In the genomic region with DNA sequence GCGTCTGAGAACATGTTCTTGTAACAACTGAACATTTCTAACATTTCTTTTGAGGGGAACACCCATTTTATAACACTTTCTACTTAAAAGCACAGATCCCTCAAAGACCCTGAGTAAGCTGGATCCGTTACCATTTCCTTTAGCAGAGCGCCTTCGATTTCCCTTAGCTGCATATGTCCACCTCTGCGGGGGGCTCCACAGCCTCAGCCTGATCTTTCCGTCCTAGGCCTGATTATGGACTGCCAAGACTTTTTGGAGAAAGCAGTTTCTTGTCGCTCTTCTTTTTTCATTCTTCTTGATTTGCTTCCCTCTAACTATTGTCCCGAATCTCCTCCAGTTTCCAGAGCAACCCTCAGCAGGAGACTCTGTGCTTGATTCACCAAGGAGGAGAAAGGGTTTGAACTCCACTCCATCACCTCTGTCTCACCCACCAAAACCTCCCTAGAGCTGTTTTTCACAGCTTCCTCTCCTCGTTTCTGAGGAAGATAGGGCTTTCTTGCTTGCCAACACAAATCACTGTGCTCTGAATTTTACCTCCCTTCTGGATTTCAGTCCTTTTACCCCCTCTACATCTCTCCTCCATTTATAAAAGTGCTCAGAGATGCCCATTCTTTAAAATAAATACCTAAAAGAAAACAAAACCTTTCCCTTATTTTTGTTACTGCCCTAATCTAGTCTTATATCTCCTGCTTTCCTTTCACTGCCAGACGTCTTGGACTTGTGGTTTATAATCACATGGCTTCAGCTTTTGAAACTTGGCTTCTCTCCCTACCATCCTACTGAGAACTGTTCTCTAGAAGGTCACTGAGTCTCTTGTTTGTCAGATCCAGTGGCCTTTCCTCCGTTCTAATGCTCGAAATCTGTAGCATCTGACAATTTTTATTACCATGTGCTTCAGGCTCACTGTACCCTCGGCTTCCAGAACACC, we compare ENCODE assay signal across 1 cellular context.
TF ChIP-seq lines count a peak whose summit lies in the region.

No MANE protein-coding gene starts in this region.

TF ChIP-seq in GM23338, 12 proteins besides CTCF, POLR2A, EP300 and RAD21 (continued from another document):
- TF ChIP-seq, protein P1, sequence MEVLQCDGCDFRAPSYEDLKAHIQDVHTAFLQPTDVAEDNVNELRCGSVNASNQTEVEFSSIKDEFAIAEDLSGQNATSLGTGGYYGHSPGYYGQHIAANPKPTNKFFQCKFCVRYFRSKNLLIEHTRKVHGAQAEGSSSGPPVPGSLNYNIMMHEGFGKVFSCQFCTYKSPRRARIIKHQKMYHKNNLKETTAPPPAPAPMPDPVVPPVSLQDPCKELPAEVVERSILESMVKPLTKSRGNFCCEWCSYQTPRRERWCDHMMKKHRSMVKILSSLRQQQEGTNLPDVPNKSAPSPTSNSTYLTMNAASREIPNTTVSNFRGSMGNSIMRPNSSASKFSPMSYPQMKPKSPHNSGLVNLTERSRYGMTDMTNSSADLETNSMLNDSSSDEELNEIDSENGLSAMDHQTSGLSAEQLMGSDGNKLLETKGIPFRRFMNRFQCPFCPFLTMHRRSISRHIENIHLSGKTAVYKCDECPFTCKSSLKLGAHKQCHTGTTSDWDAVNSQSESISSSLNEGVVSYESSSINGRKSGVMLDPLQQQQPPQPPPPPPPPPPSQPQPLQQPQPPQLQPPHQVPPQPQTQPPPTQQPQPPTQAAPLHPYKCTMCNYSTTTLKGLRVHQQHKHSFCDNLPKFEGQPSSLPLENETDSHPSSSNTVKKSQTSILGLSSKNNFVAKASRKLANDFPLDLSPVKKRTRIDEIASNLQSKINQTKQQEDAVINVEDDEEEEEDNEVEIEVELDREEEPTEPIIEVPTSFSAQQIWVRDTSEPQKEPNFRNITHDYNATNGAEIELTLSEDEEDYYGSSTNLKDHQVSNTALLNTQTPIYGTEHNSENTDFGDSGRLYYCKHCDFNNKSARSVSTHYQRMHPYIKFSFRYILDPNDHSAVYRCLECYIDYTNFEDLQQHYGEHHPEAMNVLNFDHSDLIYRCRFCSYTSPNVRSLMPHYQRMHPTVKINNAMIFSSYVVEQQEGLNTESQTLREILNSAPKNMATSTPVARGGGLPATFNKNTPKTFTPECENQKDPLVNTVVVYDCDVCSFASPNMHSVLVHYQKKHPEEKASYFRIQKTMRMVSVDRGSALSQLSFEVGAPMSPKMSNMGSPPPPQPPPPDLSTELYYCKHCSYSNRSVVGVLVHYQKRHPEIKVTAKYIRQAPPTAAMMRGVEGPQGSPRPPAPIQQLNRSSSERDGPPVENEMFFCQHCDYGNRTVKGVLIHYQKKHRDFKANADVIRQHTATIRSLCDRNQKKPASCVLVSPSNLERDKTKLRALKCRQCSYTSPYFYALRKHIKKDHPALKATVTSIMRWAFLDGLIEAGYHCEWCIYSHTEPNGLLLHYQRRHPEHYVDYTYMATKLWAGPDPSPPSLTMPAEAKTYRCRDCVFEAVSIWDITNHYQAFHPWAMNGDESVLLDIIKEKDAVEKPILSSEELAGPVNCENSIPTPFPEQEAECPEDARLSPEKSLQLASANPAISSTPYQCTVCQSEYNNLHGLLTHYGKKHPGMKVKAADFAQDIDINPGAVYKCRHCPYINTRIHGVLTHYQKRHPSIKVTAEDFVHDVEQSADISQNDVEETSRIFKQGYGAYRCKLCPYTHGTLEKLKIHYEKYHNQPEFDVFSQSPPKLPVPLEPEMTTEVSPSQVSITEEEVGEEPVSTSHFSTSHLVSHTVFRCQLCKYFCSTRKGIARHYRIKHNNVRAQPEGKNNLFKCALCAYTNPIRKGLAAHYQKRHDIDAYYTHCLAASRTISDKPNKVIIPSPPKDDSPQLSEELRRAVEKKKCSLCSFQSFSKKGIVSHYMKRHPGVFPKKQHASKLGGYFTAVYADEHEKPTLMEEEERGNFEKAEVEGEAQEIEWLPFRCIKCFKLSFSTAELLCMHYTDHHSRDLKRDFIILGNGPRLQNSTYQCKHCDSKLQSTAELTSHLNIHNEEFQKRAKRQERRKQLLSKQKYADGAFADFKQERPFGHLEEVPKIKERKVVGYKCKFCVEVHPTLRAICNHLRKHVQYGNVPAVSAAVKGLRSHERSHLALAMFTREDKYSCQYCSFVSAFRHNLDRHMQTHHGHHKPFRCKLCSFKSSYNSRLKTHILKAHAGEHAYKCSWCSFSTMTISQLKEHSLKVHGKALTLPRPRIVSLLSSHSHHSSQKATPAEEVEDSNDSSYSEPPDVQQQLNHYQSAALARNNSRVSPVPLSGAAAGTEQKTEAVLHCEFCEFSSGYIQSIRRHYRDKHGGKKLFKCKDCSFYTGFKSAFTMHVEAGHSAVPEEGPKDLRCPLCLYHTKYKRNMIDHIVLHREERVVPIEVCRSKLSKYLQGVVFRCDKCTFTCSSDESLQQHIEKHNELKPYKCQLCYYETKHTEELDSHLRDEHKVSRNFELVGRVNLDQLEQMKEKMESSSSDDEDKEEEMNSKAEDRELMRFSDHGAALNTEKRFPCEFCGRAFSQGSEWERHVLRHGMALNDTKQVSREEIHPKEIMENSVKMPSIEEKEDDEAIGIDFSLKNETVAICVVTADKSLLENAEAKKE (CRISPR knock-in tag; IDR thresholded peaks at IDR 0.05), result no peak
